Comparison of ENCODE assay signal across 10 cellular contexts in the genomic region with DNA sequence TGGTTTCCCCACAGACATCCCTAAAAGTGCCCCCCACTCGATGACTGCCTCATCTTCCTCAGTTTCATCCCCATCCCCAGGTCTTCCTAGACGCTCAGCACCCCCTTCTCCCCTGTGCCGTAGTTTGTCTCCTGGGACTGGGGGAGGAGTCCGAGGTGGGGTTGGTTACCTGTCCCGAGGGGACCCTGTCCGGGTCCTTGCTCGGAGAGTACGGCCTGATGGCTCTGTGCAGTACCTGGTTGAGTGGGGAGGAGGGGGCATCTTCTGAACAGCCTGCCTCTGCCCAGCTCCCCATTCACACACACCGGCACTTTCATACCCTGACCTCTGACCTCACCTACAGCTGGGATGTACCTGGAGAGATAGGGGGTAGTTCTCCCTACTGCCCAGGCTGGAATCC. TPM values are rescaled to one million over a fixed set of nuclear protein-coding genes. Genes with fewer than 3 reads are reported as not detected.
DNase-seq lines count a peak whose midpoint lies in the region; ATAC-seq and TF ChIP-seq lines count a peak whose summit lies in the region.
"Had no signal": no experiment of that assay in that cellular context is flagged by ENCODE, and none has a peak within 500 bp of the region (broad histone marks: within the 10 kb centered on the region; RNA-seq: fewer than 3 reads in every experiment).

No MANE protein-coding gene starts in this region.

- H4K5ac ChIP-seq in IMR-90 (ENCODE audit: low read depth, low read length), result peak overlapping the region; percentile 13; the same call in 1 of the 2 replicates

- H3K36me3 Mint-ChIP-seq in brain, result peaks cover 34% of the 10 kb centered on the region

- in situ Hi-C loops in IMR-90 (cut with MboI; ENCODE audit: low sequenced_read_pairs), result no loop called here

- peaks cover 79% of the 10 kb centered on the region for H3K4me1 Mint-ChIP-seq in brain

- H3K14ac ChIP-seq in IMR-90 (replicated peaks; ENCODE audit: low read depth, low read length), result 0 out of 2 replicates have a peak overlapping the region, but pooled peaks have one; percentile 3

- no CpG with 5 or more reads among the region's 9 CpGs for WGBS in IMR-90 (ENCODE audit: extremely low coverage in 2 of 2, insufficient read length in 1 of 2), 2 experiments

- H3K23ac ChIP-seq in IMR-90 (ENCODE audit: low read depth, low read length), result peak overlapping the region; percentile 64

- peak overlapping the region; percentile 78 for H3K27ac ChIP-seq in IMR-90 (ENCODE audit: insufficient read depth, low read length)
- H3K27ac ChIP-seq in muscle layer of duodenum (ENCODE audit: low read length), result peak overlapping the region; percentile 84
- no peak overlapping the region for H3K27ac ChIP-seq in WERI-Rb-1
- H3K27ac ChIP-seq in Peyer's patch, result peak overlapping the region in 1 of 4 donors; percentile 89

- TF ChIP-seq RAD21 in IMR-90 (IDR thresholded peaks at IDR 0.05; ENCODE audit: low read length), result no peak

- 0 out of 2 replicates have a peak overlapping the region, but pooled peaks have one; percentile 20 for H2BK20ac ChIP-seq in IMR-90 (ENCODE audit: low read depth, low read length)

- H3K9me3 ChIP-seq in IMR-90 (ENCODE audit: control insufficient read depth, insufficient read depth, low read length) (no peaks in the 10 kb centered on the region), muscle layer of duodenum (ENCODE audit: control insufficient read depth in 1 of 2, low read length in 2 of 2) (no peaks in the 10 kb centered on the region), WERI-Rb-1 (ENCODE audit: severe bottlenecking) (no peaks in the 10 kb centered on the region), Peyer's patch (no peaks in the 10 kb centered on the region)

- TF ChIP-seq POLR2A in IMR-90 (IDR thresholded peaks at IDR 0.05; ENCODE audit: low read depth, low read length) (no peak), Peyer's patch (IDR thresholded peaks at IDR 0.05) (no peak)

- no peaks in the 10 kb centered on the region for H3K27me3 ChIP-seq in IMR-90 (ENCODE audit: control insufficient read depth, insufficient read depth, low read length)
- H3K27me3 ChIP-seq in muscle layer of duodenum (ENCODE audit: low read depth, low read length), result no peaks in the 10 kb centered on the region
- H3K27me3 ChIP-seq in WERI-Rb-1 (ENCODE audit: insufficient read depth, low read depth, severe bottlenecking), result no peaks in the 10 kb centered on the region
- H3K27me3 ChIP-seq in Peyer's patch, result no peaks in the 10 kb centered on the region

- no peak for DNase-seq in AG10803 (ENCODE audit: low read depth)
- DNase-seq in IMR-90, result no peak
- no peak for DNase-seq in WERI-Rb-1
- no peak for DNase-seq in Peyer's patch
- DNase-seq in NCI-H524 treated with DMSO at 0.1 percent for 48 hours (lab: John Stamatoyannopoulos, UW), result no peak
- no peak for DNase-seq in NCI-H82 treated with DMSO at 0.1 percent for 48 hours (lab: John Stamatoyannopoulos, UW; ENCODE audit: unreplicated experiment)
- DNase-seq: activated gamma-delta T cell treated with Interleukin-2 at 50 U/mL for 16 hours, DMS53 had no signal

- peak overlapping the region; percentile 86 for H2BK5ac ChIP-seq in IMR-90 (ENCODE audit: low read depth, low read length, poor library complexity, severe bottlenecking)

- BruUV-seq in IMR-90 (replicated peaks; lab: Mats Ljungman, UMichigan), result no TSS peak

- peaks cover 19% of the 10 kb centered on the region for H4K20me1 ChIP-seq in IMR-90 (ENCODE audit: insufficient read depth, low read length)

- peak overlapping the region; percentile 56 for H3K56ac ChIP-seq in IMR-90 (ENCODE audit: extremely low read depth, insufficient read depth, low read length)

- dilution Hi-C loops in IMR-90 (cut with HindIII; ENCODE audit: low sequenced_read_pairs, unreplicated experiment), result no loop called here

- H3K4ac ChIP-seq in IMR-90 (ENCODE audit: low read depth, low read length), result peak overlapping the region; percentile 65

- peak overlapping the region; percentile 18 for H2AK9ac ChIP-seq in IMR-90 (replicated peaks; ENCODE audit: low read depth, low read length, poor library complexity)

- H3K36me3 ChIP-seq in IMR-90 (ENCODE audit: control insufficient read depth, insufficient read depth, low read length) (peaks cover 40% of the 10 kb centered on the region), muscle layer of duodenum (ENCODE audit: control insufficient read depth in 1 of 2, insufficient read depth in 2 of 2, low read length in 2 of 2) (peaks cover 30 to 52% of the 10 kb centered on the region in 2 donors), WERI-Rb-1 (peaks cover 53% of the 10 kb centered on the region), Peyer's patch (peaks cover 0 to 37% (median 0%) of the 10 kb centered on the region in 3 donors)

- POLR2A ChIA-PET in IMR-90 (lab: Charles Lee; ENCODE audit: unreplicated experiment), result no interaction called here

- no peak for ATAC-seq in IMR-90 (ENCODE audit: low read depth)

- 0 out of 2 replicates have a peak overlapping the region, but pooled peaks have one; percentile 3 for H2BK120ac ChIP-seq in IMR-90 (ENCODE audit: low read depth, low read length)

- CTCF ChIA-PET in IMR-90 (lab: Yijun Ruan, JAX), result no interaction called here

- peaks cover 19% of the 10 kb centered on the region for H3K4me1 ChIP-seq in IMR-90 (ENCODE audit: control insufficient read depth, insufficient read depth, low read length)
- peaks cover 22 to 57% of the 10 kb centered on the region in 2 donors for H3K4me1 ChIP-seq in muscle layer of duodenum (ENCODE audit: control insufficient read depth in 1 of 2, insufficient read depth in 2 of 2, low read length in 2 of 2)
- peaks cover 0 to 43% (median 15%) of the 10 kb centered on the region in 4 donors for H3K4me1 ChIP-seq in Peyer's patch

- no peaks in the 10 kb centered on the region for H3K9me3 Mint-ChIP-seq in brain

- peak overlapping the region; percentile 89 for H2AK5ac ChIP-seq in IMR-90 (ENCODE audit: low read depth, low read length)

- TF ChIP-seq CTCF in AG10803 (conservative IDR thresholded peaks at IDR 0.05; ENCODE audit: low read length) (no peak), IMR-90 (conservative IDR thresholded peaks at IDR 0.05; ENCODE audit: low read depth, low read length) (no peak), brain (conservative IDR thresholded peaks at IDR 0.05) (no peak), WERI-Rb-1 (IDR thresholded peaks at IDR 0.05; ENCODE audit: low read depth, low read length) (no peak), Peyer's patch (IDR thresholded peaks at IDR 0.05) (no peak)

- H3K4me3 Mint-ChIP-seq in brain, result peak overlapping the region; percentile 55 to 97 (median 94)

- H3K9ac ChIP-seq in IMR-90 (ENCODE audit: low read depth, low read length), result peak overlapping the region; percentile 66

- H3K18ac ChIP-seq in IMR-90 (ENCODE audit: low read depth, low read length), result peak overlapping the region; percentile 34; the same call in 1 of the 2 replicates

- H3K4me3 ChIP-seq in AG10803 (ENCODE audit: low read length) (peak overlapping the region; percentile 90), IMR-90 (ENCODE audit: insufficient read depth, low read depth, low read length) (peak overlapping the region; percentile 25), muscle layer of duodenum (ENCODE audit: low read depth in 1 of 2, low read length in 2 of 2) (no peak overlapping the region), WERI-Rb-1 (ENCODE audit: low read depth, low read length) (no peak overlapping the region), Peyer's patch (no peak overlapping the region)

- no peak overlapping the region for H2AFZ ChIP-seq in IMR-90 (replicated peaks; ENCODE audit: low read length, poor library complexity)

- H4K8ac ChIP-seq in IMR-90 (ENCODE audit: low read depth in 2 of 2, low read length in 2 of 2), result peak overlapping the region; percentile 49 to 71; a peak in 3 of 4 replicates

- peaks cover 24 to 84% of the 10 kb centered on the region in 2 experiments for H3K79me1 ChIP-seq in IMR-90 (ENCODE audit: low read depth in 1 of 2, low read length in 2 of 2)

- peaks cover 9% of the 10 kb centered on the region for H3K9me1 ChIP-seq in IMR-90 (ENCODE audit: insufficient read depth, low read length)

- H3K27me3 Mint-ChIP-seq in brain, result peaks cover 10% of the 10 kb centered on the region

- 0 out of 3 replicates have a peak overlapping the region, but pooled peaks have one; percentile 2 for H2BK15ac ChIP-seq in IMR-90 (ENCODE audit: low read depth, low read length)

- peak overlapping the region; percentile 44 to 100 (median 71) for H3K27ac Mint-ChIP-seq in brain

- peak overlapping the region; percentile 80 for H3K4me2 ChIP-seq in IMR-90 (ENCODE audit: low read depth, low read length)

- peak overlapping the region; percentile 14 for H4K91ac ChIP-seq in IMR-90 (ENCODE audit: insufficient read depth, low read depth, low read length)

- intact Hi-C loops in IMR-90 (cut with micrococcal nuclease), result loop anchor here (5.0 kb wide), 2 partner anchors 104 to 119 kb away; a partner anchor contains a TSS

RNA-seq across cellular contexts. Expression of a gene that starts 2.1 kb away (rescaled TPM):
- total RNA-seq in IMR-90 (2012; rRNA removed) (122 and 136 TPM in 2 replicates), Peyer's patch (100 to 1,000 TPM in 2 of 4 donors, 10 to 100 TPM in 2; 43.7 to 134 (median 96.2) TPM)
- polyA plus RNA-seq in IMR-90 (2012; rRNA removed) (427 and 483 TPM in 2 replicates), brain (ENCODE audit: insufficient read depth, low read depth, low replicate concordance) (837 TPM)
- 545 and 1,404 TPM in 2 replicates for polyA plus RNA-seq in IMR-90 (2012; cell fraction: cytosol; rRNA removed)
- polyA plus RNA-seq in IMR-90 (2012; cell fraction: nucleus; rRNA removed; ENCODE audit: low replicate concordance), result 266 and 336 TPM in 2 replicates

RNA-seq across cellular contexts. Expression of a gene that starts 4.0 kb away (rescaled TPM):
- total RNA-seq in IMR-90 (2012; rRNA removed) (1.4 TPM in 2 replicates), Peyer's patch (10 to 100 TPM in 3 of 4 donors, 1 to 10 TPM in 1; 5.4 to 42.1 (median 15.0) TPM)
- polyA plus RNA-seq in IMR-90 (2012; rRNA removed) (15.3 and 17.0 TPM in 2 replicates), brain (ENCODE audit: insufficient read depth, low read depth, low replicate concordance) (40.7 TPM)
- 5.6 and 6.5 TPM in 2 replicates for polyA plus RNA-seq in IMR-90 (2012; cell fraction: cytosol; rRNA removed)
- polyA plus RNA-seq in IMR-90 (2012; cell fraction: nucleus; rRNA removed; ENCODE audit: low replicate concordance), result 70.0 and 83.5 TPM in 2 replicates

RNA-seq across cellular contexts. Expression of a gene that starts 5.0 kb away (rescaled TPM):
- 9.0 and 12.2 TPM in 2 replicates for total RNA-seq in IMR-90 (2012; rRNA removed)
- 47.2 and 50.8 TPM in 2 replicates for polyA plus RNA-seq in IMR-90 (2012; rRNA removed)
- 36.6 and 48.3 TPM in 2 replicates for polyA plus RNA-seq in IMR-90 (2012; cell fraction: cytosol; rRNA removed)
- 270 and 345 TPM in 2 replicates for polyA plus RNA-seq in IMR-90 (2012; cell fraction: nucleus; rRNA removed; ENCODE audit: low replicate concordance)
- 115 TPM for polyA plus RNA-seq in brain (ENCODE audit: insufficient read depth, low read depth, low replicate concordance)
- 10 to 100 TPM; 46.8 to 86.1 (median 77.3) TPM for total RNA-seq in Peyer's patch

RNA-seq across cellular contexts. Expression of a gene that starts 24.2 kb away (rescaled TPM):
- 33.9 and 35.3 TPM in 2 replicates for total RNA-seq in IMR-90 (2012; rRNA removed)
- polyA plus RNA-seq in IMR-90 (2012; rRNA removed), result 40.6 and 41.9 TPM in 2 replicates
- polyA plus RNA-seq in IMR-90 (2012; cell fraction: cytosol; rRNA removed), result 20.3 and 20.6 TPM in 2 replicates
- polyA plus RNA-seq in IMR-90 (2012; cell fraction: nucleus; rRNA removed; ENCODE audit: low replicate concordance), result 33.6 and 50.3 TPM in 2 replicates
- polyA plus RNA-seq in brain (ENCODE audit: insufficient read depth, low read depth, low replicate concordance), result 89.6 TPM
- 10 to 100 TPM; 10.9 to 28.1 (median 18.3) TPM for total RNA-seq in Peyer's patch

RNA-seq across cellular contexts. Expression of a gene that starts 38.5 kb away (rescaled TPM):
- total RNA-seq in IMR-90 (2012; rRNA removed) (5.4 and 5.6 TPM in 2 replicates), Peyer's patch (1 to 10 TPM in 2 of 4 donors, under 1 TPM in 1, not detected in 1; 0.70 to 5.0 (median 2.6) TPM)
- polyA plus RNA-seq in IMR-90 (2012; rRNA removed) (4.7 and 5.9 TPM in 2 replicates), brain (ENCODE audit: insufficient read depth, low read depth, low replicate concordance) (10.7 TPM)
- polyA plus RNA-seq in IMR-90 (2012; cell fraction: cytosol; rRNA removed), result 1.8 and 2.2 TPM in 2 replicates
- 17.5 TPM in 2 replicates for polyA plus RNA-seq in IMR-90 (2012; cell fraction: nucleus; rRNA removed; ENCODE audit: low replicate concordance)

Comparison
In these comparisons a context has a peak if more than half of its experiments do, and no peak if none do; other contexts are left out.
1. H3K4me3 ChIP-seq: peak in AG10803 (single experiment) and IMR-90 (single experiment); none in muscle layer of duodenum (0 of 2), WERI-Rb-1 (single experiment) and Peyer's patch (0 of 4).